ENCODE assay signal across 9 cellular contexts in the genomic region with DNA sequence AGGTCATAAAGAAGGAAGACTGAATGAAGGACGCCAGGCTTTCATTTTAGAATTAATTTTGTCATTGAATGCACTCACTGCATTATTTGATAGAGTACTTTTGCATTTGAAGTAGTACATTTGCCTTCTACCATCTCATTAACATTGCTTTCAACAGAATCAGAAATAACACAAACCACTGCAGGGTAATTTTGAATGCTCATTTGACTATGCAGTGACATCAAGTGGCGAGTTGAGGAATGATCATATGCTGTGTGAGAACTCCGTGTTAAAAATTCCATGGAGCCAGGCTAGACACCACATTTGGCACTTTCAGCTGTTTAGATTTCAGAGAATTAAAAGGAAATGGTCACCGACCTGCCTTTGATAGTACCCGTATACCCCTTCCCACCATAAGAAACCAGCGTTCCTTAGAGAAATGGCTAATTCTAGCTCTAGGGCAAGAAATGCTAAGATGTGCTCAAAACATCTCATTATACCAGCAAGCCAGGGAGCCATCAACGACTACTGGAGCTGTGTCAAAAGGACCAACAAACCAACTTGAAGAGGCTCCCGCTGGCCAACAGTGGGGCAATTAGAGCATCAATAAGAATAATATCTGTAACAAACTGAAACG. TPM values are rescaled to one million over a fixed set of nuclear protein-coding genes. Genes with fewer than 3 reads are reported as not detected.
DNase-seq lines count a peak whose midpoint lies in the region; ATAC-seq and TF ChIP-seq lines count a peak whose summit lies in the region.
"Had no signal": no experiment of that assay in that cellular context is flagged by ENCODE, and none has a peak within 500 bp of the region (broad histone marks: within the 10 kb centered on the region; RNA-seq: fewer than 3 reads in every experiment).

No MANE protein-coding gene starts in this region.

- DNase-seq in activated naive CD4-positive, alpha-beta T cell treated with anti-CD3 and anti-CD28 coated beads, Interleukin-2, amount 10 ng/mL, durations not matched to agents 7 days and 5 days, result peak; percentile 39
- DNase-seq in activated naive CD4-positive, alpha-beta T cell (lab: John Stamatoyannopoulos, UW), result no peak
- peak; percentile 43 for DNase-seq in NCI-H69 (lab: John Stamatoyannopoulos, UW)
- DNase-seq in dedifferentiated amniotic fluid mesenchymal stem cell (ENCODE audit: extremely low spot score), result peak; percentile 59
- no peak for DNase-seq in lung (ENCODE audit: low spot score)

- H3K27me3 Mint-ChIP-seq in activated naive CD4-positive, alpha-beta T cell treated with anti-CD3 and anti-CD28 coated beads, Interleukin-2, amount 10 ng/mL, durations not matched to agents 7 days and 5 days, result no peaks in the 10 kb centered on the region
- H3K27me3 Mint-ChIP-seq: central memory CD8-positive, alpha-beta T cell had no signal

- TF ChIP-seq CTCF in lung (IDR thresholded peaks at IDR 0.05; ENCODE audit: control extremely low read depth, extremely low read depth), result peak; percentile 21

- H3K9me3 Mint-ChIP-seq in activated naive CD4-positive, alpha-beta T cell treated with anti-CD3 and anti-CD28 coated beads, Interleukin-2, amount 10 ng/mL, durations not matched to agents 7 days and 5 days, result no peaks in the 10 kb centered on the region
- H3K9me3 Mint-ChIP-seq: central memory CD8-positive, alpha-beta T cell had no signal

- 63 to 69% methylated on average over 9 of the region's 9 CpGs for WGBS in lung, 2 donors

- H3K4me3 ChIP-seq in lung, result no peak overlapping the region

- no peaks in the 10 kb centered on the region for H3K9me3 ChIP-seq in lung (ENCODE audit: control insufficient read depth in 2 of 2, insufficient read depth in 1 of 2, low read length in 1 of 2)

- CTCF ChIA-PET in activated naive CD4-positive, alpha-beta T cell treated with anti-CD3 and anti-CD28 coated beads, Interleukin-2, amount 10 ng/mL, durations not matched to agents 7 days and 5 days (lab: Charles Lee), result interaction anchor here (0.7 to 3.4 kb wide), 7 partner anchors 63 to 229 kb away, joined by 3 to 18 read pairs (median 4); no protein-coding TSS in a partner anchor

- H3K4me1 ChIP-seq in lung (ENCODE audit: control insufficient read depth in 2 of 2, insufficient read depth in 2 of 2, low read length in 2 of 2), result no peaks in the 10 kb centered on the region

- H3K27ac ChIP-seq in lung (ENCODE audit: low read depth in 1 of 2, low read length in 1 of 2), result no peak overlapping the region

- H3K27me3 ChIP-seq in lung (ENCODE audit: control insufficient read depth, insufficient read depth), result no peaks in the 10 kb centered on the region

- H3K36me3 Mint-ChIP-seq in activated naive CD4-positive, alpha-beta T cell treated with anti-CD3 and anti-CD28 coated beads, Interleukin-2, amount 10 ng/mL, durations not matched to agents 7 days and 5 days, result peaks cover 3% of the 10 kb centered on the region

- H3K27ac Mint-ChIP-seq in activated naive CD4-positive, alpha-beta T cell treated with anti-CD3 and anti-CD28 coated beads, Interleukin-2, amount 10 ng/mL, durations not matched to agents 7 days and 5 days, result no peak overlapping the region

- peaks cover 27 to 31% of the 10 kb centered on the region in 2 donors for H3K36me3 ChIP-seq in lung (ENCODE audit: control insufficient read depth in 2 of 2, insufficient read depth in 2 of 2, low read length in 2 of 2)

- H3K4me1 Mint-ChIP-seq in activated naive CD4-positive, alpha-beta T cell treated with anti-CD3 and anti-CD28 coated beads, Interleukin-2, amount 10 ng/mL, durations not matched to agents 7 days and 5 days, result no peaks in the 10 kb centered on the region
- H3K4me1 Mint-ChIP-seq: central memory CD8-positive, alpha-beta T cell had no signal

- H3K4me3 Mint-ChIP-seq in activated naive CD4-positive, alpha-beta T cell treated with anti-CD3 and anti-CD28 coated beads, Interleukin-2, amount 10 ng/mL, durations not matched to agents 7 days and 5 days, result no peak overlapping the region
- H3K4me3 Mint-ChIP-seq: central memory CD8-positive, alpha-beta T cell had no signal

- ATAC-seq in lung (ENCODE audit: insufficient read depth, low FRiP score) (peak; percentile 77), HG02884 (IDR thresholded peaks at IDR 0.05; ENCODE audit: unreplicated experiment) (no peak), HG03460 (IDR thresholded peaks at IDR 0.05; ENCODE audit: unreplicated experiment) (no peak), HG03457 (IDR thresholded peaks at IDR 0.05; ENCODE audit: unreplicated experiment) (no peak)

RNA-seq across cellular contexts. Expression of a gene that starts 16.5 kb away (rescaled TPM):
- total RNA-seq in lung, result 10 to 100 TPM; 40.5 to 62.7 TPM
- polyA plus RNA-seq in lung, result 10 to 100 TPM; 48.2 to 59.1 TPM

RNA-seq across cellular contexts. Expression of a gene that starts 31.6 kb away (rescaled TPM):
- not detected for total RNA-seq in lung
- under 1 TPM; 0.14 to 0.30 TPM for polyA plus RNA-seq in lung

Comparison
In these comparisons a context has a peak if more than half of its experiments do, and no peak if none do; other contexts are left out.
1. DNase-seq: peak in activated naive CD4-positive, alpha-beta T cell treated with anti-CD3 and anti-CD28 coated beads, Interleukin-2, amount 10 ng/mL, durations not matched to agents 7 days and 5 days (single experiment), NCI-H69 (single experiment) and dedifferentiated amniotic fluid mesenchymal stem cell (single experiment); none in activated naive CD4-positive, alpha-beta T cell (0 of 4) and lung (single experiment).